In genomic region chr14:23364604-23365352, GRCh38 we compare ENCODE assay signal across 8 cellular contexts. TPM values are rescaled to one million over a fixed set of nuclear protein-coding genes. Genes with fewer than 3 reads are reported as not detected.
DNase-seq lines count a peak whose midpoint lies in the region; ATAC-seq and TF ChIP-seq lines count a peak whose summit lies in the region.

Gene EFS (minus strand): TSS chr14:23365172. CDS start chr14:23365025, 147 bp downstream.

- peak within 1 kb of the TSS; percentile 81 to 83 for H3K14ac ChIP-seq in mesenchymal stem cell (ENCODE audit: low read length in 2 of 2)

- no peak within 1 kb of the TSS for H2AK5ac ChIP-seq in mesenchymal stem cell (ENCODE audit: low read length, severe bottlenecking)

- H3K36me3 ChIP-seq in RWPE2 (ENCODE audit: low read depth) (no peaks in the 10 kb centered on the region; the same call in 1 of the 2 replicates), esophagus muscularis mucosa (peaks cover 0 to 10% (median 3%) of the 10 kb centered on the region in 4 donors), mesenchymal stem cell (ENCODE audit: control insufficient read depth in 1 of 2, insufficient read depth in 2 of 2, low read depth in 1 of 2, low read length in 2 of 2) (peaks cover 0 to 10% of the 10 kb centered on the region in 2 experiments), thyroid gland (no peaks in the 10 kb centered on the region)

- peak within 1 kb of the TSS; percentile 91 for H2BK15ac ChIP-seq in mesenchymal stem cell (ENCODE audit: low read depth, poor library complexity, severe bottlenecking)

- no peaks in the 10 kb centered on the region for H3K27me3 ChIP-seq in RWPE2 (ENCODE audit: insufficient read depth, poor library complexity, severe bottlenecking)
- peaks cover 0 to 16% (median 0%) of the 10 kb centered on the region in 4 donors for H3K27me3 ChIP-seq in esophagus muscularis mucosa
- peaks cover 17 to 46% of the 10 kb centered on the region in 2 experiments for H3K27me3 ChIP-seq in mesenchymal stem cell (ENCODE audit: control insufficient read depth in 1 of 2, insufficient read depth in 1 of 2, low read length in 2 of 2)
- no peaks in the 10 kb centered on the region for H3K27me3 ChIP-seq in thyroid gland

- H4K8ac ChIP-seq in mesenchymal stem cell (ENCODE audit: low read length) = peak within 1 kb of the TSS; percentile 39

- H3K4me1 ChIP-seq in RWPE2 (ENCODE audit: insufficient read depth, poor library complexity, severe bottlenecking) (peaks cover 6% of the 10 kb centered on the region), esophagus muscularis mucosa (peaks cover 13 to 76% (median 72%) of the 10 kb centered on the region in 4 donors), mesenchymal stem cell (ENCODE audit: control insufficient read depth, insufficient read depth, low read depth, low read length) (peaks cover 21% of the 10 kb centered on the region), thyroid gland (peaks cover 3 to 13% of the 10 kb centered on the region in 2 donors)

- H3K4me3 ChIP-seq in RWPE2 (ENCODE audit: severe bottlenecking) = peak within 1 kb of the TSS; percentile 45
- peak within 1 kb of the TSS; percentile 61 to 72 (median 66) for H3K4me3 ChIP-seq in esophagus muscularis mucosa
- peak within 1 kb of the TSS; percentile 65 to 66 for H3K4me3 ChIP-seq in mesenchymal stem cell (ENCODE audit: insufficient read depth in 1 of 2, low read depth in 1 of 2, low read length in 2 of 2)
- H3K4me3 ChIP-seq in thyroid gland (replicated peaks in 1 of 3) = peak within 1 kb of the TSS; percentile 23 to 63 (median 63)

- H3K9ac ChIP-seq in mesenchymal stem cell (ENCODE audit: low read length) = peak within 1 kb of the TSS; percentile 92

- ATAC-seq in RWPE2 (ENCODE audit: low read depth) = peak; percentile 6; the same call in 2 of the 3 replicates
- ATAC-seq in GM21723 (IDR thresholded peaks at IDR 0.05; ENCODE audit: unreplicated experiment) = no peak
- ATAC-seq in GM18909 (IDR thresholded peaks at IDR 0.05; ENCODE audit: poor library complexity, unreplicated experiment) = no peak

- H2AFZ ChIP-seq in mesenchymal stem cell (ENCODE audit: low read depth, low read length) = peak within 1 kb of the TSS; percentile 66

- peak within 1 kb of the TSS; percentile 20 for H2BK5ac ChIP-seq in mesenchymal stem cell (ENCODE audit: low read depth, low read length, poor library complexity, severe bottlenecking)

- H3K79me1 ChIP-seq in mesenchymal stem cell (replicated peaks; ENCODE audit: low read length, poor library complexity, severe bottlenecking) = peaks cover 22% of the 10 kb centered on the region

- no peaks in the 10 kb centered on the region for H3K9me3 ChIP-seq in RWPE2 (ENCODE audit: severe bottlenecking)
- no peaks in the 10 kb centered on the region for H3K9me3 ChIP-seq in esophagus muscularis mucosa
- H3K9me3 ChIP-seq in mesenchymal stem cell (ENCODE audit: control insufficient read depth, low read length) = no peaks in the 10 kb centered on the region
- H3K9me3 ChIP-seq in thyroid gland = no peaks in the 10 kb centered on the region

- peak within 1 kb of the TSS; percentile 54 to 98 for H3K18ac ChIP-seq in mesenchymal stem cell (ENCODE audit: low read depth in 1 of 2, low read length in 2 of 2)

- H3K4ac ChIP-seq in mesenchymal stem cell (ENCODE audit: low read depth in 1 of 2, low read length in 2 of 2) = peak within 1 kb of the TSS; percentile 69 to 93

- DNase-seq in RWPE2 (ENCODE audit: low spot score) = peak; percentile 57
- DNase-seq in esophagus muscularis mucosa (ENCODE audit: extremely low spot score) = no peak
- peak; percentile 52 for DNase-seq in mesenchymal stem cell
- DNase-seq in thyroid gland = no peak
- no peak for DNase-seq in DMS 273 (lab: John Stamatoyannopoulos, UW; ENCODE audit: unreplicated experiment)
- DNase-seq in NCI-H146 (lab: John Stamatoyannopoulos, UW) = no peak

- H2BK120ac ChIP-seq in mesenchymal stem cell (ENCODE audit: low read depth, low read length) = peak within 1 kb of the TSS; percentile 74

- 5% methylated on average over 23 of the region's 44 CpGs for WGBS in esophagus muscularis mucosa
- 2% methylated on average over 32 of the region's 44 CpGs for whole genome bisulfite sequencing in mesenchymal stem cell
- 6 to 9% methylated on average over 23 to 31 of the region's 44 CpGs for WGBS in thyroid gland, 2 donors

- TF ChIP-seq POLR2A in esophagus muscularis mucosa (IDR thresholded peaks at IDR 0.05; ENCODE audit: low read depth) = no peak
- TF ChIP-seq POLR2A in thyroid gland (IDR thresholded peaks at IDR 0.05) = peak in 1 of 2 donors; percentile 30

- intact Hi-C loops in esophagus muscularis mucosa (cut with DNase I) (no loop called here), thyroid gland (cut with DNase I) (no loop called here)

- H4K91ac ChIP-seq in mesenchymal stem cell (ENCODE audit: low read length) = peak within 1 kb of the TSS; percentile 47

- no peak for TF ChIP-seq EP300 in esophagus muscularis mucosa (IDR thresholded peaks at IDR 0.05)

- H3K27ac ChIP-seq in RWPE2 (ENCODE audit: poor library complexity, severe bottlenecking) (peak within 1 kb of the TSS; percentile 54), esophagus muscularis mucosa (replicated peaks in 1 of 4) (peak within 1 kb of the TSS; percentile 96 to 98 (median 96)), mesenchymal stem cell (ENCODE audit: low read length, poor library complexity, severe bottlenecking) (peak within 1 kb of the TSS; percentile 18), thyroid gland (peak within 1 kb of the TSS; percentile 84 to 88 (median 84))

- peak within 1 kb of the TSS in 1 of 2 experiments; percentile 75 for H2BK12ac ChIP-seq in mesenchymal stem cell (ENCODE audit: low read length in 2 of 2)

- peak within 1 kb of the TSS; percentile 93 for H3K4me2 ChIP-seq in mesenchymal stem cell (ENCODE audit: low read length, poor library complexity, severe bottlenecking)

- no peak for TF ChIP-seq CTCF in RWPE2 (IDR thresholded peaks at IDR 0.05; ENCODE audit: poor library complexity, severe bottlenecking)
- TF ChIP-seq CTCF in esophagus muscularis mucosa (IDR thresholded peaks at IDR 0.05) = no peak
- peak in 1 of 6 experiments; percentile 5 for TF ChIP-seq CTCF in thyroid gland (IDR thresholded peaks at IDR 0.05)

- H3K23ac ChIP-seq in mesenchymal stem cell (ENCODE audit: low read length in 2 of 2) = peak within 1 kb of the TSS in 1 of 2 experiments; percentile 32

RNA-seq across cellular contexts. Expression of gene EFS, which starts in this region (rescaled TPM):
- total RNA-seq in esophagus muscularis mucosa (10 to 100 TPM; 10.1 to 21.4 (median 12.8) TPM), thyroid gland (10 to 100 TPM in 1 of 4 donors, 1 to 10 TPM in 3; 7.0 to 12.9 (median 8.6) TPM)
- polyA plus RNA-seq in mesenchymal stem cell (2013, experiment 1 of 2) = 14.1 TPM
- polyA plus RNA-seq in mesenchymal stem cell (2013, experiment 2 of 2) = 13.7 TPM

Comparison
In these comparisons a context has a peak if more than half of its experiments do, and no peak if none do; other contexts are left out.
1. DNase-seq: peak in RWPE2 (single experiment) and mesenchymal stem cell (single experiment); none in esophagus muscularis mucosa (single experiment), thyroid gland (0 of 2), DMS 273 (single experiment) and NCI-H146 (single experiment).
2. H3K27ac ChIP-seq: peak in every context shown above with its lines; median percentile 96 in esophagus muscularis mucosa; 84 in thyroid gland; 54 in RWPE2; 18 in mesenchymal stem cell.
3. Peak in every context shown above with its lines, with median percentiles within 50 percentile points of each other: H3K4me3 ChIP-seq.